17 cellular contexts compared by ENCODE assay signal in genomic region chr7:80783177-80783687, GRCh38.
A peak's percentile ranks its signal among the peaks of the same experiment; 100 is the strongest.
DNase-seq lines count a peak whose midpoint lies in the region; ATAC-seq and TF ChIP-seq lines count a peak whose summit lies in the region.
"Had no signal": no experiment of that assay in that cellular context is flagged by ENCODE, and none has a peak within 500 bp of the region (broad histone marks: within the 10 kb centered on the region; RNA-seq: fewer than 3 reads in every experiment).

No MANE protein-coding gene starts in this region.

- peaks cover 11 to 17% of the 10 kb centered on the region in 2 experiments for H3K4me1 Mint-ChIP-seq in H9
- H3K4me1 Mint-ChIP-seq: CD4-positive, CD25-positive, alpha-beta regulatory T cell had no signal

- peak overlapping the region in 2 of 3 experiments; percentile 1 to 2; a peak in 2 of 7 replicates for H3K27ac Mint-ChIP-seq in H9
- H3K27ac Mint-ChIP-seq: CD4-positive, CD25-positive, alpha-beta regulatory T cell had no signal

- H3K4me2 ChIP-seq in H9 (ENCODE audit: insufficient read depth, insufficient read length, low read length) (no peak overlapping the region), mesenchymal stem cell (ENCODE audit: low read length, poor library complexity, severe bottlenecking) (no peak overlapping the region), skeletal muscle satellite cell (ENCODE audit: low read length) (peak overlapping the region; percentile 38)

- H2BK20ac ChIP-seq in H9 (ENCODE audit: low read depth, low read length, poor library complexity, severe bottlenecking), result no peak overlapping the region

- H4K20me1 ChIP-seq in H9 (ENCODE audit: control insufficient read depth, insufficient read depth, insufficient read length), result no peaks in the 10 kb centered on the region

- no peak overlapping the region for H3K4me3 Mint-ChIP-seq in H9
- H3K4me3 Mint-ChIP-seq: CD4-positive, CD25-positive, alpha-beta regulatory T cell had no signal

- H4K5ac ChIP-seq in H9 (ENCODE audit: insufficient read length, low read depth, low read length), result no peak overlapping the region

- H3K4me3 ChIP-seq in ascending aorta (peak overlapping the region in 1 of 2 donors; percentile 25), mesenchymal stem cell (ENCODE audit: insufficient read depth in 1 of 2, low read depth in 1 of 2, low read length in 2 of 2) (no peak overlapping the region), skeletal muscle satellite cell (ENCODE audit: low read length) (no peak overlapping the region), foreskin fibroblast (ENCODE audit: low read depth in 1 of 2, low read length in 2 of 2) (no peak overlapping the region), WERI-Rb-1 (ENCODE audit: low read depth, low read length) (no peak overlapping the region)

- intact Hi-C loops in ascending aorta (cut with DNase I), result loop anchor here (5.0 kb wide), 2 partner anchors 61 to 134 kb away; partner anchors contain the start of gene SEMA3C

- no peaks in the 10 kb centered on the region for H3K79me1 ChIP-seq in H9 (ENCODE audit: insufficient read depth, low read depth, low read length, poor library complexity, severe bottlenecking)
- peaks cover 9% of the 10 kb centered on the region for H3K79me1 ChIP-seq in mesenchymal stem cell (replicated peaks; ENCODE audit: low read length, poor library complexity, severe bottlenecking)

- H3K36me3 ChIP-seq in ascending aorta (no peaks in the 10 kb centered on the region), mesenchymal stem cell (ENCODE audit: control insufficient read depth in 1 of 2, insufficient read depth in 2 of 2, low read depth in 1 of 2, low read length in 2 of 2) (peaks cover 13 to 78% of the 10 kb centered on the region in 2 experiments), skeletal muscle satellite cell (ENCODE audit: insufficient read depth, low read length) (peaks cover 39% of the 10 kb centered on the region), WERI-Rb-1 (no peaks in the 10 kb centered on the region)

- H3K4ac ChIP-seq in H9 (ENCODE audit: low read depth, low read length), result no peak overlapping the region
- no peak overlapping the region for H3K4ac ChIP-seq in mesenchymal stem cell (ENCODE audit: low read depth in 1 of 2, low read length in 2 of 2)

- no peaks in the 10 kb centered on the region for H3K27me3 Mint-ChIP-seq in H9 (ENCODE audit: low read depth)
- H3K27me3 Mint-ChIP-seq: CD4-positive, CD25-positive, alpha-beta regulatory T cell had no signal

- H3T11ph ChIP-seq in H9 (ENCODE audit: low read length), result no peak overlapping the region

- H2AK5ac ChIP-seq in H9 (ENCODE audit: insufficient read length, low read length) (no peak overlapping the region), mesenchymal stem cell (ENCODE audit: low read length, severe bottlenecking) (no peak overlapping the region)

- H3K18ac ChIP-seq in H9 (ENCODE audit: insufficient read length, low read depth, low read length) (no peak overlapping the region), mesenchymal stem cell (ENCODE audit: low read depth in 1 of 2, low read length in 2 of 2) (no peak overlapping the region)

- H4K91ac ChIP-seq in H9 (ENCODE audit: insufficient read length, low read depth, low read length) (no peak overlapping the region), mesenchymal stem cell (ENCODE audit: low read length) (no peak overlapping the region)

- no peak for ATAC-seq in HG02571 (IDR thresholded peaks at IDR 0.05; ENCODE audit: unreplicated experiment)
- ATAC-seq: HepG2, left colon had no signal

- H2AFZ ChIP-seq in H9 (ENCODE audit: low read length), result no peak overlapping the region
- no peak overlapping the region for H2AFZ ChIP-seq in mesenchymal stem cell (ENCODE audit: low read depth, low read length)

- no peaks in the 10 kb centered on the region for H3K9me3 ChIP-seq in H9 (ENCODE audit: control insufficient read depth, low read depth, low read length)
- no peaks in the 10 kb centered on the region for H3K9me3 ChIP-seq in ascending aorta
- no peaks in the 10 kb centered on the region for H3K9me3 ChIP-seq in mesenchymal stem cell (ENCODE audit: control insufficient read depth, low read length)
- no peaks in the 10 kb centered on the region for H3K9me3 ChIP-seq in skeletal muscle satellite cell (replicated peaks; ENCODE audit: low read length)
- H3K9me3 ChIP-seq in WERI-Rb-1 (ENCODE audit: severe bottlenecking), result no peaks in the 10 kb centered on the region

- H3K9me3 Mint-ChIP-seq in H9, result no peaks in the 10 kb centered on the region

- H3K14ac ChIP-seq in H9 (ENCODE audit: insufficient read depth, low read length) (no peak overlapping the region), mesenchymal stem cell (ENCODE audit: low read length in 2 of 2) (no peak overlapping the region)

- no peak overlapping the region for H3K56ac ChIP-seq in H9 (ENCODE audit: insufficient read length, low read depth, low read length)

- no peak overlapping the region for H3K23ac ChIP-seq in H9 (ENCODE audit: insufficient read length, low read depth, low read length)
- no peak overlapping the region for H3K23ac ChIP-seq in mesenchymal stem cell (ENCODE audit: low read length in 2 of 2)

- no peaks in the 10 kb centered on the region for H3K36me3 Mint-ChIP-seq in H9 (ENCODE audit: insufficient read depth in 1 of 3, low read depth in 3 of 3)
- H3K36me3 Mint-ChIP-seq: CD4-positive, CD25-positive, alpha-beta regulatory T cell had no signal

- H2BK15ac ChIP-seq in H9 (ENCODE audit: low read depth, low read length) (no peak overlapping the region), mesenchymal stem cell (ENCODE audit: low read depth, poor library complexity, severe bottlenecking) (peak overlapping the region; percentile 67)

- H4K8ac ChIP-seq in H9 (replicated peaks; ENCODE audit: insufficient read length, low read depth, low read length) (no peak overlapping the region), mesenchymal stem cell (ENCODE audit: low read length) (no peak overlapping the region)

- H2BK12ac ChIP-seq in H9 (ENCODE audit: insufficient read length, low read depth, low read length) (no peak overlapping the region), mesenchymal stem cell (ENCODE audit: low read length in 2 of 2) (no peak overlapping the region)

- H3K27ac ChIP-seq in H9 (ENCODE audit: insufficient read length, low read depth, low read length) (no peak overlapping the region), ascending aorta (peak overlapping the region; percentile 48 to 65), mesenchymal stem cell (ENCODE audit: low read length, poor library complexity, severe bottlenecking) (peak overlapping the region; percentile 62), WERI-Rb-1 (no peak overlapping the region)

- no peaks in the 10 kb centered on the region for H3K79me2 ChIP-seq in H9 (ENCODE audit: insufficient read depth, low read length)

- TF ChIP-seq CTCF in H9 (conservative IDR thresholded peaks at IDR 0.05), result no peak
- no peak for TF ChIP-seq CTCF in ascending aorta (IDR thresholded peaks at IDR 0.05)
- TF ChIP-seq CTCF in foreskin fibroblast (IDR thresholded peaks at IDR 0.05; ENCODE audit: low read depth, low read length), result no peak
- TF ChIP-seq CTCF in WERI-Rb-1 (IDR thresholded peaks at IDR 0.05; ENCODE audit: low read depth, low read length), result no peak

- H3K23me2 ChIP-seq in H9 (ENCODE audit: insufficient read length, low read depth, low read length, poor library complexity, severe bottlenecking), result no peaks in the 10 kb centered on the region

- WGBS in H9 (ENCODE audit: extremely low coverage, insufficient read length, low lambda C conversion rate), result no CpG with 5 or more reads among the region's 6 CpGs
- 89% methylated on average over 5 of the region's 6 CpGs for WGBS in mesenchymal stem cell

- DNase-seq in H9, result no peak
- DNase-seq in ascending aorta (ENCODE audit: low spot score in 2 of 2), result no peak
- DNase-seq in mesenchymal stem cell, result no peak
- DNase-seq in foreskin fibroblast, result no peak
- no peak for DNase-seq in WERI-Rb-1
- no peak for DNase-seq in activated naive CD4-positive, alpha-beta T cell (lab: John Stamatoyannopoulos, UW)
- DNase-seq: anterior cingulate cortex; CD4-positive, CD25-positive, alpha-beta regulatory T cell; DMS53; left colon; NCI-H226; posterior cingulate gyrus; T-helper 1 cell had no signal

- no peaks in the 10 kb centered on the region for H3K27me3 ChIP-seq in H9 (ENCODE audit: insufficient read depth, low read length)
- no peaks in the 10 kb centered on the region for H3K27me3 ChIP-seq in ascending aorta
- H3K27me3 ChIP-seq in mesenchymal stem cell (ENCODE audit: control insufficient read depth in 1 of 2, insufficient read depth in 1 of 2, low read length in 2 of 2), result no peaks in the 10 kb centered on the region
- no peaks in the 10 kb centered on the region for H3K27me3 ChIP-seq in skeletal muscle satellite cell (ENCODE audit: control insufficient read depth, insufficient read depth, low read length)
- no peaks in the 10 kb centered on the region for H3K27me3 ChIP-seq in WERI-Rb-1 (ENCODE audit: insufficient read depth, low read depth, severe bottlenecking)
- H3K27me3 ChIP-seq: foreskin keratinocyte had no signal

- H3K9ac ChIP-seq in H9 (ENCODE audit: extremely low read depth, insufficient read length, low read length), result no peak overlapping the region
- peak overlapping the region; percentile 61 for H3K9ac ChIP-seq in mesenchymal stem cell (ENCODE audit: low read length)
- H3K9ac ChIP-seq in skeletal muscle satellite cell (ENCODE audit: low read depth, low read length), result peak overlapping the region; percentile 61

- H3K4me1 ChIP-seq in H9 (ENCODE audit: insufficient read depth, low read length) (no peaks in the 10 kb centered on the region), ascending aorta (peaks cover 5 to 10% of the 10 kb centered on the region in 2 donors), mesenchymal stem cell (ENCODE audit: control insufficient read depth, insufficient read depth, low read depth, low read length) (peaks cover 5% of the 10 kb centered on the region), skeletal muscle satellite cell (ENCODE audit: control insufficient read depth, insufficient read depth, low read length) (peaks cover 56% of the 10 kb centered on the region)

- no peak overlapping the region for H2BK120ac ChIP-seq in H9 (ENCODE audit: low read depth, low read length, poor library complexity, severe bottlenecking)
- H2BK120ac ChIP-seq in mesenchymal stem cell (ENCODE audit: low read depth, low read length), result no peak overlapping the region

- no peak overlapping the region for H2BK5ac ChIP-seq in H9 (ENCODE audit: insufficient read length, low read length)
- H2BK5ac ChIP-seq in mesenchymal stem cell (ENCODE audit: low read depth, low read length, poor library complexity, severe bottlenecking), result no peak overlapping the region

Comparison
In these comparisons a context has a peak if more than half of its experiments do, and no peak if none do; other contexts are left out.
1. H3K27ac ChIP-seq: peak in ascending aorta (2 of 2) and mesenchymal stem cell (single experiment); none in H9 (single experiment) and WERI-Rb-1 (single experiment).